ENCODE assay signal across 10 cellular contexts in the genomic region with DNA sequence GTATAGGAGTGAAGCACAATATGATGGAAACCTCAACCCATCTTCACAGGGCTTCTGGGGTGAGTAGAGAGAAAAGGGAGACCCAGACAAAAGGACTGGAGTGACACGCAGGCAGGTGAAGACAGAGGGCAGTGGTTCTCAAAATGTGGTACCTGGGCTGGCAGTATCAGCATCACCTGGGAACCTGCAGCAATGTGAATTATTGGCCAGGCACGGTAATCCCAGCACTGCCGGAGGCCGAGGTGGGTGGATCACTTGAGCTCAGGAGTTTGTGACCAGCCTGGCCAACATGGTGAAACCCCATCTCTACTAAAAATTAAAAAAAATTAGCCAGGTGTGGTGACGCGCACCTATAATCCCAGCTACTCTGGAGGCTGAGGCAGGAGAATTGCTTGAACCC. TPM values are rescaled to one million over a fixed set of nuclear protein-coding genes. Genes with fewer than 3 reads are reported as not detected.
"Had no signal": no experiment of that assay in that cellular context is flagged by ENCODE, and none has a peak within 500 bp of the region (broad histone marks: within the 10 kb centered on the region; RNA-seq: fewer than 3 reads in every experiment).

No MANE protein-coding gene starts in this region.

RNA-seq across cellular contexts. Expression of a gene that starts 5.3 kb away (rescaled TPM):
- total RNA-seq: activated CD4-positive, alpha-beta T cell treated with anti-CD3 and anti-CD28 coated beads for 36 hours; activated CD4-positive, alpha-beta T cell treated with anti-CD3 and anti-CD28 coated beads, Interleukin-2, amount 10 ng/mL, durations not matched to agents 7 days and 5 days; activated CD8-positive, alpha-beta T cell treated with anti-CD3 and anti-CD28 coated beads, Interleukin-2, amount 10 ng/mL, durations not matched to agents 7 days and 5 days; activated naive CD8-positive, alpha-beta T cell treated with anti-CD3 and anti-CD28 coated beads, Interleukin-2, amount 10 ng/mL, durations not matched to agents 7 days and 5 days; activated T-helper 2 cell treated with anti-CD3 and anti-CD28 coated beads, Interferon-gamma antibody, Interleukin-2, Interleukin-4, amounts not matched to agents 10 μg/mL and 5 μg/mL and 100 μg/mL, durations not matched to agents 14 hours and 24 hours and 36 hours; ascending aorta; breast epithelium; MCF 10A; PC-9; Right ventricle myocardium superior had no signal

RNA-seq across cellular contexts. Expression of a gene that starts 19.3 kb away (rescaled TPM):
- total RNA-seq: activated CD4-positive, alpha-beta T cell treated with anti-CD3 and anti-CD28 coated beads for 36 hours; activated CD4-positive, alpha-beta T cell treated with anti-CD3 and anti-CD28 coated beads, Interleukin-2, amount 10 ng/mL, durations not matched to agents 7 days and 5 days; activated CD8-positive, alpha-beta T cell treated with anti-CD3 and anti-CD28 coated beads, Interleukin-2, amount 10 ng/mL, durations not matched to agents 7 days and 5 days; activated naive CD8-positive, alpha-beta T cell treated with anti-CD3 and anti-CD28 coated beads, Interleukin-2, amount 10 ng/mL, durations not matched to agents 7 days and 5 days; activated T-helper 2 cell treated with anti-CD3 and anti-CD28 coated beads, Interferon-gamma antibody, Interleukin-2, Interleukin-4, amounts not matched to agents 10 μg/mL and 5 μg/mL and 100 μg/mL, durations not matched to agents 14 hours and 24 hours and 36 hours; ascending aorta; breast epithelium; MCF 10A; PC-9; Right ventricle myocardium superior had no signal
